In the genomic region with DNA sequence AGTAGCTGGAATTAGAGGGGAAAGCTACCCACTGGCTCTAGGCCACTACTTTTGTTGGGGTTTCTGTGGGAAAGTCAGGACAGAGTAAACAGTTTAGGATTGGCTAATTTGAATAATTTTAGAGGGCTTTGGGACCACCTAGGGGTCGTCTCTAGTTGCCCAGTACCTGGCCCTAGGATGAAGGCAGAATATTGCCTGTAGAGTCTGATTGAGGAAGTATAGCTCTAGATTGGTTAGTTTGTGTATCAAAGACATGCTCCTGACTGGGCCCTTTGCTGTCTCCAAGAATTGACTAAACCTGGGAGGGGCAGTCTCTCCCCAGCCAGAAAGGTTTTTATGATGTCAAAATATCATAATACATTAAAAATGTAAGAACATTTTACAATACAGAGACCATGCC, we compare ENCODE assay signal across 32 cellular contexts.
"Had no signal": no experiment of that assay in that cellular context is flagged by ENCODE, and none has a peak within 500 bp of the region (broad histone marks: within the 10 kb centered on the region; RNA-seq: fewer than 3 reads in every experiment).

No MANE protein-coding gene starts in this region.

- H3K4me1 ChIP-seq: esophagus squamous epithelium, gastroesophageal sphincter, heart right ventricle had no signal

- H3K4me3 ChIP-seq: coronary artery, dorsolateral prefrontal cortex, esophagus squamous epithelium, gastroesophageal sphincter, heart right ventricle, hepatocyte had no signal

- H3K9me3 ChIP-seq: esophagus squamous epithelium, gastroesophageal sphincter had no signal

- H3K9me3 Mint-ChIP-seq: activated naive CD4-positive, alpha-beta T cell treated with anti-CD3 and anti-CD28 coated beads, Interleukin-2, amount 10 ng/mL, durations not matched to agents 7 days and 5 days; activated T-cell treated with anti-CD3 and anti-CD28 coated beads, Interleukin-2, amount 50 U/mL, for 24 hours; central memory CD8-positive, alpha-beta T cell had no signal

- H3K27ac Mint-ChIP-seq: activated CD4-positive, alpha-beta memory T cell treated with anti-CD3 and anti-CD28 coated beads, Interleukin-2, amount 10 ng/mL, durations not matched to agents 7 days and 5 days; activated CD4-positive, alpha-beta T cell treated with anti-CD3 and anti-CD28 coated beads, Interleukin-2, amount 10 ng/mL, durations not matched to agents 7 days and 5 days; activated naive CD4-positive, alpha-beta T cell treated with anti-CD3 and anti-CD28 coated beads, Interleukin-2, amount 10 ng/mL, durations not matched to agents 7 days and 5 days; activated naive CD4-positive, alpha-beta T cell treated with anti-CD3 and anti-CD28 coated beads, Interleukin-2, amount 50 U/mL, for 72 hours; activated naive CD8-positive, alpha-beta T cell treated with anti-CD3 and anti-CD28 coated beads, Interleukin-2, amount 10 ng/mL, durations not matched to agents 7 days and 5 days; activated T-cell treated with anti-CD3 and anti-CD28 coated beads, Interleukin-2, amount 50 U/mL, for 24 hours; activated T-cell treated with anti-CD3 and anti-CD28 coated beads, Interleukin-2, amount 50 U/mL, for 72 hours; dendritic cell treated with granulocyte-macrophage colony-stimulating factor and Interleukin-4, amounts not matched to agents 40 ng/mL and 50 ng/mL, for 4 days had no signal

- DNase-seq: activated CD4-positive, alpha-beta memory T cell treated with anti-CD3 and anti-CD28 coated beads, Interleukin-2, amount 10 ng/mL, durations not matched to agents 7 days and 5 days; activated CD4-positive, alpha-beta T cell treated with anti-CD3 and anti-CD28 coated beads for 4 hours; activated CD4-positive, alpha-beta T cell treated with anti-CD3 and anti-CD28 coated beads, Interleukin-2, amount 10 ng/mL, durations not matched to agents 7 days and 5 days; activated CD4-positive, alpha-beta T cell treated with anti-CD3 and anti-CD28 coated beads, Interleukin-2, amount 50 U/mL, for 4 hours; activated CD4-positive, CD25-positive, alpha-beta regulatory T cell; activated CD4-positive, CD25-positive, alpha-beta regulatory T cell treated with anti-CD3 and anti-CD28 coated beads, Interleukin-2, amount 50 U/mL, for 72 hours; activated CD8-positive, alpha-beta memory T cell treated with anti-CD3 and anti-CD28 coated beads, Interleukin-2, amount 50 U/mL, for 48 hours; activated gamma-delta T cell; activated naive CD4-positive, alpha-beta T cell; activated naive CD4-positive, alpha-beta T cell treated with anti-CD3 and anti-CD28 coated beads, Interleukin-2, amount 10 ng/mL, durations not matched to agents 7 days and 5 days; activated naive CD8-positive, alpha-beta T cell treated with anti-CD3 and anti-CD28 coated beads, Interleukin-2, amount 10 ng/mL, durations not matched to agents 7 days and 5 days; activated T-cell treated with anti-CD3 and anti-CD28 coated beads for 4 hours; activated T-cell treated with anti-CD3 and anti-CD28 coated beads, Interleukin-2, amount 50 U/mL, for 24 hours; activated T-cell treated with anti-CD3 and anti-CD28 coated beads, Interleukin-2, amount 50 U/mL, for 72 hours; anterior cingulate cortex; brain microvascular endothelial cell; dorsolateral prefrontal cortex; effector memory CD4-positive, alpha-beta T cell; esophagus squamous epithelium; foreskin melanocyte; heart right ventricle; T1000; WERI-Rb-1 had no signal

- FAIRE-seq: astrocyte, bronchial epithelial cell had no signal

- H3K27ac ChIP-seq: brain microvascular endothelial cell, coronary artery, dorsolateral prefrontal cortex, epithelial cell of prostate, esophagus squamous epithelium, gastroesophageal sphincter, heart right ventricle, hepatocyte, WERI-Rb-1 had no signal

- H3K4me2 ChIP-seq: hepatocyte had no signal

- H3K27me3 ChIP-seq: brain microvascular endothelial cell, dorsolateral prefrontal cortex, esophagus squamous epithelium, gastroesophageal sphincter, heart right ventricle, hepatocyte had no signal

- H3K36me3 ChIP-seq: brain microvascular endothelial cell, WERI-Rb-1 had no signal

- H3K4me3 Mint-ChIP-seq: activated CD4-positive, alpha-beta memory T cell treated with anti-CD3 and anti-CD28 coated beads, Interleukin-2, amount 10 ng/mL, durations not matched to agents 7 days and 5 days; activated CD4-positive, alpha-beta T cell treated with anti-CD3 and anti-CD28 coated beads, Interleukin-2, amount 10 ng/mL, durations not matched to agents 7 days and 5 days; activated naive CD4-positive, alpha-beta T cell treated with anti-CD3 and anti-CD28 coated beads, Interleukin-2, amount 10 ng/mL, durations not matched to agents 7 days and 5 days; activated naive CD8-positive, alpha-beta T cell treated with anti-CD3 and anti-CD28 coated beads, Interleukin-2, amount 10 ng/mL, durations not matched to agents 7 days and 5 days; activated T-cell treated with anti-CD3 and anti-CD28 coated beads, Interleukin-2, amount 50 U/mL, for 24 hours; activated T-cell treated with anti-CD3 and anti-CD28 coated beads, Interleukin-2, amount 50 U/mL, for 72 hours; central memory CD8-positive, alpha-beta T cell; dendritic cell treated with granulocyte-macrophage colony-stimulating factor and Interleukin-4, amounts not matched to agents 40 ng/mL and 50 ng/mL, for 4 days had no signal

- ATAC-seq: activated naive CD4-positive, alpha-beta T cell treated with anti-CD3 and anti-CD28 coated beads, Interleukin-2, amount 50 U/mL, for 72 hours; activated T-cell treated with anti-CD3 and anti-CD28 coated beads, Interleukin-2, amount 50 U/mL, for 72 hours; gastroesophageal sphincter; heart right ventricle had no signal

- H3K4me1 Mint-ChIP-seq: activated CD4-positive, alpha-beta T cell treated with anti-CD3 and anti-CD28 coated beads, Interleukin-2, amount 10 ng/mL, durations not matched to agents 7 days and 5 days; activated naive CD4-positive, alpha-beta T cell treated with anti-CD3 and anti-CD28 coated beads, Interleukin-2, amount 10 ng/mL, durations not matched to agents 7 days and 5 days had no signal

- H2AFZ ChIP-seq: hepatocyte had no signal

- H3K27me3 Mint-ChIP-seq: activated CD4-positive, alpha-beta memory T cell treated with anti-CD3 and anti-CD28 coated beads, Interleukin-2, amount 10 ng/mL, durations not matched to agents 7 days and 5 days; activated CD4-positive, alpha-beta T cell treated with anti-CD3 and anti-CD28 coated beads, Interleukin-2, amount 10 ng/mL, durations not matched to agents 7 days and 5 days; activated naive CD4-positive, alpha-beta T cell treated with anti-CD3 and anti-CD28 coated beads, Interleukin-2, amount 10 ng/mL, durations not matched to agents 7 days and 5 days; activated naive CD8-positive, alpha-beta T cell treated with anti-CD3 and anti-CD28 coated beads, Interleukin-2, amount 10 ng/mL, durations not matched to agents 7 days and 5 days; activated T-cell treated with anti-CD3 and anti-CD28 coated beads, Interleukin-2, amount 50 U/mL, for 24 hours; central memory CD8-positive, alpha-beta T cell; dendritic cell treated with granulocyte-macrophage colony-stimulating factor and Interleukin-4, amounts not matched to agents 40 ng/mL and 50 ng/mL, for 4 days had no signal
